8 cellular contexts compared by ENCODE assay signal in the genomic region with DNA sequence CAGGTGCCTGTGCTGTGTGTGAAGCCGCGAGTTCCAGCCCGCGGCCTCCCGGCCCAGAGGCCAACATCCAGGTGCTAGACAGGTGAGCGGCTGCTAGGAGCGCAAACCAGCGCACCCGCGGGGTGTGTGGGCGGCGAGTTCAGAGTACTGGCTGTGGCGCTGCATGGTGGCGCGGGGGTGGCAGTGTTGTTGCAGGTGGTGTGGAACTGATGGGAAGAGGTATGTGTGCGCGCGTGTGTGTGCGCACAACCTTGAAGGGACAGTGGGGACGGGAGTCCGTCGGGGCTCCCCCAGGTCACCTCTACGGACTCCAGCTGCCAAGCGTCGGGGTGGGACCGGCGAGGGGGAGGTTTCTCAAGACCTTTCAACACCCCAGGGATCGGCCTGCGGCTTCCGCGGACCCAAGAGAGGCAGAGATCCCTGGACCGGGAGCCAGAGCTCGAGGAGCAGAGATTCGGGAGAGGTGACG. TPM values are rescaled to one million over a fixed set of nuclear protein-coding genes. Genes with fewer than 3 reads are reported as not detected.
DNase-seq lines count a peak whose midpoint lies in the region; ATAC-seq, FAIRE-seq and TF ChIP-seq lines count a peak whose summit lies in the region.

No MANE protein-coding gene starts in this region.

- WGBS in HUES64 = 1% methylated on average over 35 of the region's 35 CpGs

- peaks cover 41% of the 10 kb centered on the region for H3K4me1 ChIP-seq in HUES64 (ENCODE audit: insufficient read depth, low read length)
- H3K4me1 ChIP-seq in osteoblast (ENCODE audit: insufficient read depth, low read length) = peaks cover 2% of the 10 kb centered on the region

- CTCF ChIA-PET in activated CD8-positive, alpha-beta T cell treated with anti-CD3 and anti-CD28 coated beads, Interleukin-2, amount 10 ng/mL, durations not matched to agents 7 days and 5 days (lab: Charles Lee) = interaction anchor here (3.2 to 3.8 kb wide), 2 partner anchors 37 to 40 kb away, joined by 17 to 18 read pairs; no protein-coding TSS in a partner anchor

- POLR2A ChIA-PET in activated CD8-positive, alpha-beta T cell treated with anti-CD3 and anti-CD28 coated beads, Interleukin-2, amount 10 ng/mL, durations not matched to agents 7 days and 5 days (lab: Charles Lee) = no interaction called here

- H4K20me1 ChIP-seq in osteoblast (ENCODE audit: insufficient read depth, low read length) = peaks cover 6% of the 10 kb centered on the region

- FAIRE-seq in D721Med (lab: Jason Lieb, UNC) = no peak

- H3K79me2 ChIP-seq in osteoblast (ENCODE audit: insufficient read depth, low read length) = no peaks in the 10 kb centered on the region

- peak overlapping the region; percentile 63 for H3K4me3 Mint-ChIP-seq in activated CD8-positive, alpha-beta T cell treated with anti-CD3 and anti-CD28 coated beads, Interleukin-2, amount 10 ng/mL, durations not matched to agents 7 days and 5 days

- peaks cover 87% of the 10 kb centered on the region for H3K27me3 Mint-ChIP-seq in activated CD8-positive, alpha-beta T cell treated with anti-CD3 and anti-CD28 coated beads, Interleukin-2, amount 10 ng/mL, durations not matched to agents 7 days and 5 days (ENCODE audit: low read depth)

- H3K27ac ChIP-seq in HUES64 (ENCODE audit: low read depth, low read length) (no peak overlapping the region), osteoblast (ENCODE audit: low read depth, low read length) (no peak overlapping the region)

- H3K27ac Mint-ChIP-seq in activated CD8-positive, alpha-beta T cell treated with anti-CD3 and anti-CD28 coated beads, Interleukin-2, amount 10 ng/mL, durations not matched to agents 7 days and 5 days = no peak overlapping the region

- no peaks in the 10 kb centered on the region for H3K9me3 Mint-ChIP-seq in activated CD8-positive, alpha-beta T cell treated with anti-CD3 and anti-CD28 coated beads, Interleukin-2, amount 10 ng/mL, durations not matched to agents 7 days and 5 days (ENCODE audit: insufficient read depth)

- H3K36me3 Mint-ChIP-seq in activated CD8-positive, alpha-beta T cell treated with anti-CD3 and anti-CD28 coated beads, Interleukin-2, amount 10 ng/mL, durations not matched to agents 7 days and 5 days (ENCODE audit: low read depth) = peaks cover 4% of the 10 kb centered on the region

- no peak overlapping the region for H2AFZ ChIP-seq in osteoblast (ENCODE audit: low read length)

- H3K9me3 ChIP-seq in HUES64 (ENCODE audit: insufficient read depth, low read depth, low read length) (no peaks in the 10 kb centered on the region), osteoblast (ENCODE audit: low read depth, low read length) (no peaks in the 10 kb centered on the region)

- H3K4me2 ChIP-seq in osteoblast (ENCODE audit: insufficient read depth, low read length) = no peak overlapping the region

- TF ChIP-seq CTCF in osteoblast (IDR thresholded peaks at IDR 0.05; ENCODE audit: extremely low read depth, low read depth, low read length) (no peak), D721Med (IDR thresholded peaks at IDR 0.05; ENCODE audit: insufficient read depth, missing control alignments) (no peak)

- no peaks in the 10 kb centered on the region for H3K36me3 ChIP-seq in HUES64 (ENCODE audit: insufficient read depth, low read length)
- H3K36me3 ChIP-seq in osteoblast (ENCODE audit: insufficient read depth, low read length) = no peaks in the 10 kb centered on the region

- DNase-seq in activated CD8-positive, alpha-beta T cell treated with anti-CD3 and anti-CD28 coated beads, Interleukin-2, amount 10 ng/mL, durations not matched to agents 7 days and 5 days = no peak
- peak in 2 of 3 experiments; percentile 19 to 52 for DNase-seq in stimulated activated CD4-positive, alpha-beta T cell treated with anti-CD3 and anti-CD28 coated beads, TNF-alpha, amount 100 ng/mL, for 24 hours (ENCODE audit: low read depth in 3 of 3)
- DNase-seq in osteoblast (ENCODE audit: insufficient read length, low spot score, missing footprints) = no peak
- DNase-seq in D721Med (ENCODE audit: insufficient read length, low spot score) = no peak

- peaks cover 15% of the 10 kb centered on the region for H3K4me1 Mint-ChIP-seq in activated CD8-positive, alpha-beta T cell treated with anti-CD3 and anti-CD28 coated beads, Interleukin-2, amount 10 ng/mL, durations not matched to agents 7 days and 5 days (ENCODE audit: low read depth)

- peak; percentile 35 for ATAC-seq in activated CD8-positive, alpha-beta T cell treated with anti-CD3 and anti-CD28 coated beads, Interleukin-2, amount 10 ng/mL, durations not matched to agents 7 days and 5 days
- ATAC-seq in HG03175 (IDR thresholded peaks at IDR 0.05; ENCODE audit: unreplicated experiment) (no peak), GM19023 (IDR thresholded peaks at IDR 0.05; ENCODE audit: unreplicated experiment) (no peak)

- no peak overlapping the region for H3K9ac ChIP-seq in HUES64 (ENCODE audit: low read depth, low read length)

- H3K4me3 ChIP-seq in HUES64 (ENCODE audit: low read length) (peak overlapping the region; percentile 50), iPS-11a (ENCODE audit: low read depth, low read length) (peak overlapping the region; percentile 17), osteoblast (ENCODE audit: insufficient read depth, low read length) (no peak overlapping the region)

- H3K27me3 ChIP-seq in HUES64 (ENCODE audit: insufficient read depth, low read length) (peaks cover 100% of the 10 kb centered on the region), osteoblast (ENCODE audit: insufficient read depth, low read length) (peaks cover 90% of the 10 kb centered on the region)

RNA-seq across cellular contexts. Expression of a gene that starts 0.4 kb away (rescaled TPM):
- polyA plus RNA-seq in HUES64 (2013, experiment 1 of 2) = 0.50 TPM
- 0.70 TPM for polyA plus RNA-seq in HUES64 (2013, experiment 2 of 2)
- under 1 TPM in 1 of 2 experiments, not detected in 1; 0.08 TPM for total RNA-seq in activated CD8-positive, alpha-beta T cell treated with anti-CD3 and anti-CD28 coated beads, Interleukin-2, amount 10 ng/mL, durations not matched to agents 7 days and 5 days
- total RNA-seq in osteoblast = not detected in 2 replicates

Comparison
In these comparisons a context has a peak if more than half of its experiments do, and no peak if none do; other contexts are left out.
1. DNase-seq: peak in stimulated activated CD4-positive, alpha-beta T cell treated with anti-CD3 and anti-CD28 coated beads, TNF-alpha, amount 100 ng/mL, for 24 hours (2 of 3); none in activated CD8-positive, alpha-beta T cell treated with anti-CD3 and anti-CD28 coated beads, Interleukin-2, amount 10 ng/mL, durations not matched to agents 7 days and 5 days (single experiment), osteoblast (single experiment) and D721Med (single experiment).